ENCODE assay signal across 1 cellular context in the genomic region with DNA sequence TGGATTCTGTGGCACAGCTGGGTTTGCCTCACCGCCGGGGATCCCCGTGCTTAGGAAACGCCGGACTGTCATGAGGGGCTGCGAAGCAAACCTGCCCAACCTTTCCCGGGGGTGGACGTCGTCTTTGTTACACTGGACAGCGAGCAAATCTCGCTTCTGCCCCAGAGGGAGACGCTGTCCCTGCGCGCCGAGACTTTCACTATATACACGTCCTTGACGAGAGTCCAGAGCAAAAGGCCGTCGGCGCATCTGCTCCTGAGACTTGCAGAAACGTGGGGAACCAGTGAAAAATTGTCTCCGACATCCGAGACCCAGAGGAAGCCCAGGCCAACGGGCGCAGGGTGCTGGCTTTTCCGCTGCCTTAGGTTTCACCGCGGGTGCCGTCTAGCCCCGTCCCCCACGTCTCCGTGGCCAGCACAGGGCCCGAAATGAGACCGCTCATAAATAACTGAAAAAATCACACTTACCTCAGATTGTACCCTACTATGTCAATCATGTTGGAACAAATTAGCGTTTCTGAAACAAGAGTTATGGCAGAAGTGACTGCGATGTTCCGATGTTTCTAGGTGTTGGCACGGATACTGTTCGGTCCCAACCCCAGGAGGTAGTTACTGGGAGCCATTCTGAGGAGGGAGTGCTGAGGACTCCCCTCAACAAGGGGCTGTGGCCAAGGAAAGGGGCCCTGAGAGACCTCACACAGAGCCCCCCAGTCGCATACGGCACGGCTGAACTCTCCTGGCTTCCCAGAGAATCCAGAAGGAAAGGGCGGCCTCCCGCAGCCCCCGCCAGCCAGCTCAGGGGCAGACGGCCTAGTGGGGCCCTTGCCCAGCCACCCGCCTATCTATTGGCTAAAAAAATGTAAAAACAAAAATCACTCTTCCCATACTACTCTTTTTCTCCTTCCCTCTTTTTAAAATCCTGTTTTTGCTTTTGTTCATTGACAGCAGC.
TF ChIP-seq lines count a peak whose summit lies in the region.

No MANE protein-coding gene starts in this region.

TF ChIP-seq in WTC11, 78 proteins besides CTCF, POLR2A, EP300 and RAD21 (continued from another document):
- TF ChIP-seq, protein P1, sequence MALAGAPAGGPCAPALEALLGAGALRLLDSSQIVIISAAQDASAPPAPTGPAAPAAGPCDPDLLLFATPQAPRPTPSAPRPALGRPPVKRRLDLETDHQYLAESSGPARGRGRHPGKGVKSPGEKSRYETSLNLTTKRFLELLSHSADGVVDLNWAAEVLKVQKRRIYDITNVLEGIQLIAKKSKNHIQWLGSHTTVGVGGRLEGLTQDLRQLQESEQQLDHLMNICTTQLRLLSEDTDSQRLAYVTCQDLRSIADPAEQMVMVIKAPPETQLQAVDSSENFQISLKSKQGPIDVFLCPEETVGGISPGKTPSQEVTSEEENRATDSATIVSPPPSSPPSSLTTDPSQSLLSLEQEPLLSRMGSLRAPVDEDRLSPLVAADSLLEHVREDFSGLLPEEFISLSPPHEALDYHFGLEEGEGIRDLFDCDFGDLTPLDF (CRISPR knock-in tag; IDR thresholded peaks at IDR 0.05), result no peak
- TF ChIP-seq, protein P2, sequence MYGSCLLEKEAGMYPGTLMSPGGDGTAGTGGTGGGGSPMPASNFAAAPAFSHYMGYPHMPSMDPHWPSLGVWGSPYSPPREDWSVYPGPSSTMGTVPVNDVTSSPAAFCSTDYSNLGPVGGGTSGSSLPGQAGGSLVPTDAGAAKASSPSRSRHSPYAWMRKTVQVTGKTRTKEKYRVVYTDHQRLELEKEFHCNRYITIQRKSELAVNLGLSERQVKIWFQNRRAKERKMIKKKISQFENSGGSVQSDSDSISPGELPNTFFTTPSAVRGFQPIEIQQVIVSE (CRISPR knock-in tag; IDR thresholded peaks at IDR 0.05; ENCODE audit: borderline replicate concordance), result no peak
- TF ChIP-seq GTF2I (CRISPR knock-in tag; conservative IDR thresholded peaks at IDR 0.05) (no peak), OVOL2 (CRISPR knock-in tag; IDR thresholded peaks at IDR 0.05; ENCODE audit: borderline replicate concordance) (no peak)
